1 cellular context compared by ENCODE assay signal in the genomic region with DNA sequence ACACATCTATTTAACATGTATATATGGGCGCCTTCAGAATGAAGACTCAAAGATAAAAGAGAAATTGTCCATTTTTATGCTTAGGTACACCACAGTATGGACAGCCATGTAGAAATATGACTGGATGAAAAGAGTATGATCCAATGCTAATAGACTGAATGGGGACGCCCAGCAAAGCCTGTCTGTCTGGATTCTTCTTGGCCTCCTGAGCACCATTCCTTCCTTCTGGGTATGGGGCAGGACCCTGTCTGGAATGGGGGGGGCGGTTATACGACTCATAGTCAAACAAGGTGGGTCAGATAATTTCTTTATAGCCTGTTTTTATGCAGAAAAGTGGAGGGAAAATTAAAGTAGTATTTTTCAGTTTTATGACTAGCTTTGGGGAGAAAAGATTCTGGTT.
TF ChIP-seq lines count a peak whose summit lies in the region.

No MANE protein-coding gene starts in this region.

TF ChIP-seq in H1, 55 proteins besides CTCF, POLR2A, EP300 and RAD21:
- no peak for TF ChIP-seq PHF8 (conservative IDR thresholded peaks at IDR 0.05; ENCODE audit: low read depth, low read length)
- TF ChIP-seq, protein P1, sequence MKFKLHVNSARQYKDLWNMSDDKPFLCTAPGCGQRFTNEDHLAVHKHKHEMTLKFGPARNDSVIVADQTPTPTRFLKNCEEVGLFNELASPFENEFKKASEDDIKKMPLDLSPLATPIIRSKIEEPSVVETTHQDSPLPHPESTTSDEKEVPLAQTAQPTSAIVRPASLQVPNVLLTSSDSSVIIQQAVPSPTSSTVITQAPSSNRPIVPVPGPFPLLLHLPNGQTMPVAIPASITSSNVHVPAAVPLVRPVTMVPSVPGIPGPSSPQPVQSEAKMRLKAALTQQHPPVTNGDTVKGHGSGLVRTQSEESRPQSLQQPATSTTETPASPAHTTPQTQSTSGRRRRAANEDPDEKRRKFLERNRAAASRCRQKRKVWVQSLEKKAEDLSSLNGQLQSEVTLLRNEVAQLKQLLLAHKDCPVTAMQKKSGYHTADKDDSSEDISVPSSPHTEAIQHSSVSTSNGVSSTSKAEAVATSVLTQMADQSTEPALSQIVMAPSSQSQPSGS (IDR thresholded peaks at IDR 0.05; ENCODE audit: low read length) = no peak
- no peak for TF ChIP-seq ASH2L (IDR thresholded peaks at IDR 0.05; ENCODE audit: low read length)
- TF ChIP-seq MAFK (IDR thresholded peaks at IDR 0.05; ENCODE audit: low read depth, low read length) = no peak
- TF ChIP-seq CBX5 (IDR thresholded peaks at IDR 0.05; ENCODE audit: low read depth, low read length) = no peak
- TF ChIP-seq TAF1 (IDR thresholded peaks at IDR 0.05; ENCODE audit: low read depth, low read length) = no peak
- no peak for TF ChIP-seq TAF7 (optimal IDR thresholded peaks at IDR 0.05; ENCODE audit: borderline replicate concordance, low read depth, low read length)
- TF ChIP-seq SRF (IDR thresholded peaks at IDR 0.05; ENCODE audit: low read depth, low read length) = no peak
- TF ChIP-seq RBBP5 (IDR thresholded peaks at IDR 0.05; ENCODE audit: borderline replicate concordance, low read depth, low read length) = no peak
- TF ChIP-seq KDM4A (IDR thresholded peaks at IDR 0.05; ENCODE audit: low read depth, low read length, severe bottlenecking) = no peak
